In genomic region chr6:41372526-41373366, GRCh38 we compare ENCODE assay signal across 9 cellular contexts.
A peak's percentile ranks its signal among the peaks of the same experiment; 100 is the strongest.
DNase-seq lines count a peak whose midpoint lies in the region; ATAC-seq lines count a peak whose summit lies in the region.
"Had no signal": no experiment of that assay in that cellular context is flagged by ENCODE, and none has a peak within 500 bp of the region (broad histone marks: within the 10 kb centered on the region; RNA-seq: fewer than 3 reads in every experiment).

No MANE protein-coding gene starts in this region.

- H3K9me3 Mint-ChIP-seq in activated naive CD4-positive, alpha-beta T cell treated with anti-CD3 and anti-CD28 coated beads, Interleukin-2, amount 50 U/mL, for 24 hours: no peaks in the 10 kb centered on the region
- no peaks in the 10 kb centered on the region for H3K9me3 Mint-ChIP-seq in stimulated activated naive CD8-positive, alpha-beta T cell treated with anti-CD3 and anti-CD28 coated beads, Interleukin-15, amount 100 ng/mL, for 72 hours

- peaks cover 16% of the 10 kb centered on the region; the same call in 1 of the 2 replicates for H3K4me1 ChIP-seq in iPS-20b (ENCODE audit: insufficient read depth, low read length)

- peak overlapping the region; percentile 84 for H3K27ac Mint-ChIP-seq in activated naive CD4-positive, alpha-beta T cell treated with anti-CD3 and anti-CD28 coated beads, Interleukin-2, amount 50 U/mL, for 24 hours
- peak overlapping the region in 1 of 2 donors; percentile 53 for H3K27ac Mint-ChIP-seq in stimulated activated naive CD8-positive, alpha-beta T cell treated with anti-CD3 and anti-CD28 coated beads, Interleukin-15, amount 100 ng/mL, for 72 hours

- peak overlapping the region; percentile 92 for H3K4me3 Mint-ChIP-seq in activated naive CD4-positive, alpha-beta T cell treated with anti-CD3 and anti-CD28 coated beads, Interleukin-2, amount 50 U/mL, for 24 hours
- peak overlapping the region; percentile 79 to 89 for H3K4me3 Mint-ChIP-seq in stimulated activated naive CD8-positive, alpha-beta T cell treated with anti-CD3 and anti-CD28 coated beads, Interleukin-15, amount 100 ng/mL, for 72 hours

- peaks cover 61% of the 10 kb centered on the region for H3K27me3 Mint-ChIP-seq in activated naive CD4-positive, alpha-beta T cell treated with anti-CD3 and anti-CD28 coated beads, Interleukin-2, amount 50 U/mL, for 24 hours
- H3K27me3 Mint-ChIP-seq in stimulated activated naive CD8-positive, alpha-beta T cell treated with anti-CD3 and anti-CD28 coated beads, Interleukin-15, amount 100 ng/mL, for 72 hours: peaks cover 92% of the 10 kb centered on the region

- H3K27me3 ChIP-seq in iPS-20b (ENCODE audit: insufficient read depth, low read length): peaks cover 100% of the 10 kb centered on the region

- no peak overlapping the region for H3K27ac ChIP-seq in iPS-20b (ENCODE audit: low read length)
- H3K27ac ChIP-seq: pancreas had no signal

- no peak overlapping the region for H3K9ac ChIP-seq in iPS-20b (ENCODE audit: low read depth, low read length)

- peaks cover 38% of the 10 kb centered on the region for H3K4me1 Mint-ChIP-seq in activated naive CD4-positive, alpha-beta T cell treated with anti-CD3 and anti-CD28 coated beads, Interleukin-2, amount 50 U/mL, for 24 hours
- peaks cover 50% of the 10 kb centered on the region for H3K4me1 Mint-ChIP-seq in stimulated activated naive CD8-positive, alpha-beta T cell treated with anti-CD3 and anti-CD28 coated beads, Interleukin-15, amount 100 ng/mL, for 72 hours

- DNase-seq in activated naive CD4-positive, alpha-beta T cell treated with Interleukin-2 at 50 U/mL for 16 hours: no peak
- peak; percentile 28 to 36 for DNase-seq in activated T-cell treated with anti-CD3 and anti-CD28 coated beads, Interleukin-2, amount 50 U/mL, for 48 hours
- DNase-seq in stimulated activated naive CD8-positive, alpha-beta T cell treated with anti-CD3 and anti-CD28 coated beads, Interleukin-15, amount 100 ng/mL, for 72 hours: no peak
- no peak for DNase-seq in NCI-H128 (lab: John Stamatoyannopoulos, UW; ENCODE audit: unreplicated experiment)

- H3K36me3 Mint-ChIP-seq in activated naive CD4-positive, alpha-beta T cell treated with anti-CD3 and anti-CD28 coated beads, Interleukin-2, amount 50 U/mL, for 24 hours: no peaks in the 10 kb centered on the region

- peak overlapping the region; percentile 53; the same call in 1 of the 2 replicates for H3K4me3 ChIP-seq in iPS-20b (ENCODE audit: low read length)

- H3K9me3 ChIP-seq in iPS-20b (ENCODE audit: insufficient read depth, low read depth, low read length): no peaks in the 10 kb centered on the region
- H3K9me3 ChIP-seq: pancreas had no signal

- ATAC-seq in stimulated activated naive CD8-positive, alpha-beta T cell treated with anti-CD3 and anti-CD28 coated beads, Interleukin-15, amount 100 ng/mL, for 72 hours: no peak
- ATAC-seq in GM19397 (IDR thresholded peaks at IDR 0.05; ENCODE audit: unreplicated experiment) (no peak), HG03097 (IDR thresholded peaks at IDR 0.05; ENCODE audit: low FRiP score, unreplicated experiment) (no peak)

- H3K36me3 ChIP-seq in iPS-20b (ENCODE audit: insufficient read depth, low read depth, low read length): no peaks in the 10 kb centered on the region
- H3K36me3 ChIP-seq: pancreas had no signal

Comparison
In these comparisons a context has a peak if more than half of its experiments do, and no peak if none do; other contexts are left out.
1. DNase-seq: peak in activated T-cell treated with anti-CD3 and anti-CD28 coated beads, Interleukin-2, amount 50 U/mL, for 48 hours (2 of 2); none in activated naive CD4-positive, alpha-beta T cell treated with Interleukin-2 at 50 U/mL for 16 hours (single experiment), stimulated activated naive CD8-positive, alpha-beta T cell treated with anti-CD3 and anti-CD28 coated beads, Interleukin-15, amount 100 ng/mL, for 72 hours (0 of 2) and NCI-H128 (single experiment).